ENCODE assay signal across 9 cellular contexts in the genomic region with DNA sequence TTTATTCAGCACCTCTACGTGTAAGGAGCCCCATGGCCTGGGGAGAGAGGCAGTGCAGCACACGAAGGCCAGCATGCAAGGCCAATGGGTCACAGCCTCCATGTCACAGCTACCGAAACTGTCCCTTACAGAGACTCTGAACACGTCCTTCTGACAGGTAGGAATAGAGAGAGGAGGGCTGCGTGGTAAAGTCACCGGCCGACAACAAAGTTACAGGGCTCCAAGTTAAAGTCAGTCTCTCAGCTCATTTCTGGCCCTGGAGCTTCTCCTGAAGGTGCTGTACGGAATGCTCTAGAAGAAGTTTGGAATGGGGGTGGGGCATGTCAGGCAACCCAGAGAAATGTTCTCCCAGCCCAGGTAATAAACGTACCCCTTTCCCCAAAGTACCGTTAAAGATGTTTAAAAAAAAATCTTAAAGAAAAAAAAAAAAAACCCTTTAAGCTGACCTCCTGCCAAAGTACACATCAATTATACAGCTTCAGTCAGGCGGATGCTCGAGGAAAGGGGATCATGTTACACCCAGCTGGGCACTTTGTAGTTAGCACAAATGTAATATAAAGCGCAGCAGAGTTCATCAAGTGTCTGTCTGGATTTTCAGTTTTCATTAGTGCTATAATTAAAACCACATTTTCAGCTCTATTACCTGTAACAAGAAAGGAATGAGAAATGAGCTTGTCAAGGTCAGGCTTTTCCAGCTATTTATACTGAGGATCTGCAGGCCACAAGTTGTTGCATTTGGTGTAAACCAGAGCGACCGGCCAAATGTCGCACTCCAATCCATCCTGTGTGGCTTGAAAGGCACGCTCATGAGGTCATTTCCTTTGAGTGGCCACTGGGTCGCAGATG. TPM values are rescaled to one million over a fixed set of nuclear protein-coding genes. Genes with fewer than 3 reads are reported as not detected.
DNase-seq lines count a peak whose midpoint lies in the region; ATAC-seq and TF ChIP-seq lines count a peak whose summit lies in the region.
"Had no signal": no experiment of that assay in that cellular context is flagged by ENCODE, and none has a peak within 500 bp of the region (broad histone marks: within the 10 kb centered on the region; RNA-seq: fewer than 3 reads in every experiment).

No MANE protein-coding gene starts in this region.

- H2AFZ ChIP-seq in GM23338 (0 out of 2 replicates have a peak overlapping the region, but pooled peaks have one; percentile 49), osteoblast (ENCODE audit: low read length) (no peak overlapping the region)

- in situ Hi-C loops in astrocyte of the spinal cord (cut with HindIII; ENCODE audit: low sequenced_read_pairs): no loop called here

- ATAC-seq in GM23338: no peak
- ATAC-seq in activated CD8-positive, alpha-beta memory T cell treated with anti-CD3 and anti-CD28 coated beads, Interleukin-2, amount 10 ng/mL, durations not matched to agents 7 days and 5 days: no peak

- H3K27me3 ChIP-seq in GM23338 (ENCODE audit: insufficient read depth) (no peaks in the 10 kb centered on the region), osteoblast (ENCODE audit: insufficient read depth, low read length) (no peaks in the 10 kb centered on the region)

- H3K27ac ChIP-seq in GM23338 (ENCODE audit: low read depth) (no peak overlapping the region), osteoblast (ENCODE audit: low read depth, low read length) (no peak overlapping the region)

- peaks cover 2% of the 10 kb centered on the region for H3K27me3 Mint-ChIP-seq in GM23338 (ENCODE audit: insufficient read depth, low read depth, poor library complexity)
- H3K27me3 Mint-ChIP-seq in activated naive CD4-positive, alpha-beta T cell treated with anti-CD3 and anti-CD28 coated beads for 36 hours (ENCODE audit: low read depth): peaks cover 2% of the 10 kb centered on the region
- peaks cover 18% of the 10 kb centered on the region for H3K27me3 Mint-ChIP-seq in activated CD8-positive, alpha-beta memory T cell treated with anti-CD3 and anti-CD28 coated beads, Interleukin-2, amount 10 ng/mL, durations not matched to agents 7 days and 5 days

- peaks cover 26% of the 10 kb centered on the region for H3K4me1 Mint-ChIP-seq in GM23338
- H3K4me1 Mint-ChIP-seq in activated naive CD4-positive, alpha-beta T cell treated with anti-CD3 and anti-CD28 coated beads for 36 hours (ENCODE audit: low read depth): no peaks in the 10 kb centered on the region
- no peaks in the 10 kb centered on the region for H3K4me1 Mint-ChIP-seq in activated CD8-positive, alpha-beta memory T cell treated with anti-CD3 and anti-CD28 coated beads, Interleukin-2, amount 10 ng/mL, durations not matched to agents 7 days and 5 days

- no peak overlapping the region for H3K27ac Mint-ChIP-seq in GM23338
- H3K27ac Mint-ChIP-seq in activated naive CD4-positive, alpha-beta T cell treated with anti-CD3 and anti-CD28 coated beads for 36 hours: no peak overlapping the region
- no peak overlapping the region for H3K27ac Mint-ChIP-seq in activated CD8-positive, alpha-beta memory T cell treated with anti-CD3 and anti-CD28 coated beads, Interleukin-2, amount 10 ng/mL, durations not matched to agents 7 days and 5 days

- H3K9me3 Mint-ChIP-seq in GM23338: no peaks in the 10 kb centered on the region; the same call in 2 of the 3 replicates
- no peaks in the 10 kb centered on the region for H3K9me3 Mint-ChIP-seq in activated naive CD4-positive, alpha-beta T cell treated with anti-CD3 and anti-CD28 coated beads for 36 hours
- no peaks in the 10 kb centered on the region for H3K9me3 Mint-ChIP-seq in activated CD8-positive, alpha-beta memory T cell treated with anti-CD3 and anti-CD28 coated beads, Interleukin-2, amount 10 ng/mL, durations not matched to agents 7 days and 5 days (ENCODE audit: low read depth)

- H3K4me2 ChIP-seq in GM23338 (no peak overlapping the region), osteoblast (ENCODE audit: insufficient read depth, low read length) (peak overlapping the region; percentile 12)

- H4K20me1 ChIP-seq in GM23338 (replicated peaks; ENCODE audit: insufficient read depth): no peaks in the 10 kb centered on the region
- H4K20me1 ChIP-seq in osteoblast (ENCODE audit: insufficient read depth, low read length): no peaks in the 10 kb centered on the region

- intact Hi-C loops in activated naive CD4-positive, alpha-beta T cell treated with anti-CD3 and anti-CD28 coated beads for 36 hours (cut with micrococcal nuclease): loop anchor here (10.0 kb wide), 1 partner anchor 1049 kb away; no protein-coding TSS in a partner anchor
- intact Hi-C loops in lower leg skin (cut with DNase I; ENCODE audit: low total_unique reads): no loop called here

- H3K36me3 ChIP-seq in GM23338 (ENCODE audit: insufficient read depth): no peaks in the 10 kb centered on the region
- no peaks in the 10 kb centered on the region for H3K36me3 ChIP-seq in osteoblast (ENCODE audit: insufficient read depth, low read length)

- no peaks in the 10 kb centered on the region for H3K36me3 Mint-ChIP-seq in GM23338 (ENCODE audit: low read depth)
- H3K36me3 Mint-ChIP-seq in activated naive CD4-positive, alpha-beta T cell treated with anti-CD3 and anti-CD28 coated beads for 36 hours (ENCODE audit: low read depth): no peaks in the 10 kb centered on the region
- H3K36me3 Mint-ChIP-seq in activated CD8-positive, alpha-beta memory T cell treated with anti-CD3 and anti-CD28 coated beads, Interleukin-2, amount 10 ng/mL, durations not matched to agents 7 days and 5 days: no peaks in the 10 kb centered on the region

- no peak for DNase-seq in GM23338 (ENCODE audit: low spot score)
- DNase-seq in NCI-H2107 (lab: John Stamatoyannopoulos, UW): peak; percentile 90
- peak; percentile 78 for DNase-seq in astrocyte of the spinal cord (ENCODE audit: low read depth, low spot score)
- peak; percentile 85 for DNase-seq in osteoblast (ENCODE audit: insufficient read length, low spot score, missing footprints)
- DNase-seq in activated naive CD4-positive, alpha-beta T cell treated with anti-CD3 and anti-CD28 coated beads for 36 hours: no peak
- no peak for DNase-seq in lower leg skin (ENCODE audit: low spot score in 2 of 2)
- DNase-seq in activated CD8-positive, alpha-beta memory T cell treated with anti-CD3 and anti-CD28 coated beads, Interleukin-2, amount 10 ng/mL, durations not matched to agents 7 days and 5 days: no peak
- no peak for DNase-seq in NOMO-1 treated with dmso at 0.1 percent for 144 hours (lab: John Stamatoyannopoulos, UW; ENCODE audit: unreplicated experiment)
- DNase-seq: stimulated activated naive CD4-positive, alpha-beta T cell had no signal

- H3K79me2 ChIP-seq in GM23338 (replicated peaks; ENCODE audit: insufficient read depth) (no peaks in the 10 kb centered on the region), osteoblast (ENCODE audit: insufficient read depth, low read length) (no peaks in the 10 kb centered on the region)

- H3K9me3 ChIP-seq in osteoblast (ENCODE audit: low read depth, low read length): no peaks in the 10 kb centered on the region

- CTCF ChIA-PET in activated naive CD4-positive, alpha-beta T cell treated with anti-CD3 and anti-CD28 coated beads for 36 hours (lab: Charles Lee): interaction anchor here (0.5 to 0.7 kb wide), 5 partner anchors 15 to 520 kb away, joined by 3 to 4 read pairs (median 3); no protein-coding TSS in a partner anchor
- CTCF ChIA-PET in activated CD8-positive, alpha-beta memory T cell treated with anti-CD3 and anti-CD28 coated beads, Interleukin-2, amount 10 ng/mL, durations not matched to agents 7 days and 5 days (lab: Charles Lee): interaction anchor here (0.5 to 1.2 kb wide), 2 partner anchors 14 to 31 kb away, joined by 3 to 4 read pairs; no protein-coding TSS in a partner anchor

- no peak for TF ChIP-seq POLR2A in lower leg skin (IDR thresholded peaks at IDR 0.05)

- H3K4me3 ChIP-seq in GM23338 (no peak overlapping the region), astrocyte of the spinal cord (ENCODE audit: low read depth, low read length) (no peak overlapping the region), osteoblast (ENCODE audit: insufficient read depth, low read length) (no peak overlapping the region), lower leg skin (ENCODE audit: low read depth, poor library complexity, severe bottlenecking) (no peak overlapping the region)

- 0 out of 2 replicates have a peak, but pooled peaks cover 2% of the 10 kb centered on the region for H3K9me2 ChIP-seq in GM23338 (ENCODE audit: insufficient read depth)

- H3F3A ChIP-seq in GM23338 (replicated peaks; ENCODE audit: low read depth): no peaks in the 10 kb centered on the region

- no peak overlapping the region for H3K4me3 Mint-ChIP-seq in GM23338
- H3K4me3 Mint-ChIP-seq in activated naive CD4-positive, alpha-beta T cell treated with anti-CD3 and anti-CD28 coated beads for 36 hours: no peak overlapping the region
- H3K4me3 Mint-ChIP-seq in activated CD8-positive, alpha-beta memory T cell treated with anti-CD3 and anti-CD28 coated beads, Interleukin-2, amount 10 ng/mL, durations not matched to agents 7 days and 5 days: no peak overlapping the region

- TF ChIP-seq CTCF in GM23338 (conservative IDR thresholded peaks at IDR 0.05; ENCODE audit: low read depth in 2 of 2) (no peak), astrocyte of the spinal cord (IDR thresholded peaks at IDR 0.05; ENCODE audit: low read depth, low read length) (no peak), osteoblast (IDR thresholded peaks at IDR 0.05; ENCODE audit: extremely low read depth, low read depth, low read length) (no peak), lower leg skin (IDR thresholded peaks at IDR 0.05) (no peak)

- WGBS in lower leg skin, 2 donors: 75 to 79% methylated on average over 18 of the region's 18 CpGs

- H3K4me1 ChIP-seq in GM23338 (ENCODE audit: insufficient read depth): peaks cover 21% of the 10 kb centered on the region
- H3K4me1 ChIP-seq in osteoblast (ENCODE audit: insufficient read depth, low read length): peaks cover 11% of the 10 kb centered on the region

RNA-seq across cellular contexts. Expression of a gene that starts 53.3 kb away (rescaled TPM):
- 36.3 and 61.7 TPM in 2 replicates for total RNA-seq in GM23338 (2014; rRNA removed; shearing (Covaris generic))
- polyA plus RNA-seq in GM23338 (2016; fragmentation: Nextera tagmentation; extraction: Ambion mirVana): 86.8 and 97.4 TPM in 2 replicates
- total RNA-seq in osteoblast (7.6 and 8.5 TPM in 2 replicates), lower leg skin (1 to 10 TPM; 1.3 to 2.9 (median 2.1) TPM)
- 100 to 1,000 TPM in 1 of 2 experiments, 10 to 100 TPM in 1; 96.5 to 101 TPM for total RNA-seq in activated naive CD4-positive, alpha-beta T cell treated with anti-CD3 and anti-CD28 coated beads for 36 hours
- 10 to 100 TPM; 82.6 to 96.0 TPM for total RNA-seq in activated CD8-positive, alpha-beta memory T cell treated with anti-CD3 and anti-CD28 coated beads, Interleukin-2, amount 10 ng/mL, durations not matched to agents 7 days and 5 days

Comparison
In these comparisons a context has a peak if more than half of its experiments do, and no peak if none do; other contexts are left out.
1. DNase-seq: peak in NCI-H2107 (single experiment), astrocyte of the spinal cord (single experiment) and osteoblast (single experiment); none in GM23338 (single experiment), activated naive CD4-positive, alpha-beta T cell treated with anti-CD3 and anti-CD28 coated beads for 36 hours (single experiment), lower leg skin (0 of 2), activated CD8-positive, alpha-beta memory T cell treated with anti-CD3 and anti-CD28 coated beads, Interleukin-2, amount 10 ng/mL, durations not matched to agents 7 days and 5 days (single experiment) and NOMO-1 treated with dmso at 0.1 percent for 144 hours (single experiment).